In genomic region chr18:55763298-55763697, GRCh38 we compare ENCODE assay signal across 13 cellular contexts.
DNase-seq lines count a peak whose midpoint lies in the region; ATAC-seq and TF ChIP-seq lines count a peak whose summit lies in the region.
"Had no signal": no experiment of that assay in that cellular context is flagged by ENCODE, and none has a peak within 500 bp of the region (broad histone marks: within the 10 kb centered on the region; RNA-seq: fewer than 3 reads in every experiment).

No MANE protein-coding gene starts in this region.

- H3K27me3 ChIP-seq in smooth muscle cell (ENCODE audit: low read depth) = no peaks in the 10 kb centered on the region

- DNase-seq in GM03348 (ENCODE audit: low spot score) = peak; percentile 50
- peak; percentile 31 for DNase-seq in RPMI7951 (ENCODE audit: low read depth)
- DNase-seq in fibroblast of mammary gland (ENCODE audit: low read depth) = peak; percentile 27
- no peak for DNase-seq in smooth muscle cell (lab: John Stamatoyannopoulos, UW; ENCODE audit: unreplicated experiment)
- DNase-seq in globus pallidus (ENCODE audit: low spot score) = no peak
- no peak for DNase-seq in omental fat pad (ENCODE audit: low spot score)
- DNase-seq in GM10266 (ENCODE audit: extremely low spot score) = no peak
- DNase-seq: activated T-cell treated with anti-CD3 and anti-CD28 coated beads, Interleukin-2, amount 50 U/mL, for 4 hours; amygdala; Kasumi-1; small intestine had no signal

- no peak overlapping the region for H3K4me3 ChIP-seq in fibroblast of mammary gland (ENCODE audit: control insufficient read depth, low read depth, low read length)
- no peak overlapping the region for H3K4me3 ChIP-seq in smooth muscle cell
- H3K4me3 ChIP-seq: GM12878 had no signal

- no peaks in the 10 kb centered on the region for H4K20me1 ChIP-seq in smooth muscle cell (ENCODE audit: low read depth)

- H3K36me3 ChIP-seq in smooth muscle cell (ENCODE audit: low read depth) = no peaks in the 10 kb centered on the region

- peaks cover 18% of the 10 kb centered on the region for H3F3A ChIP-seq in smooth muscle cell (ENCODE audit: low read depth)

- ATAC-seq in omental fat pad (ENCODE audit: low FRiP score) = no peak
- ATAC-seq: activated CD4-positive, CD25-positive, alpha-beta regulatory T cell treated with anti-CD3 and anti-CD28 coated beads, Interleukin-2, amount 50 U/mL, for 24 hours; activated T-cell treated with anti-CD3 and anti-CD28 coated beads, Interleukin-2, amount 50 U/mL, for 4 hours; GM12878 had no signal

- peak overlapping the region; percentile 10 for H3K9ac ChIP-seq in smooth muscle cell (ENCODE audit: low read depth)

- H3K4me2 ChIP-seq in smooth muscle cell = peak overlapping the region; percentile 57

- peak overlapping the region; percentile 70 for H3K27ac ChIP-seq in smooth muscle cell (ENCODE audit: low read depth)

- H3K9me3 ChIP-seq in smooth muscle cell (replicated peaks; ENCODE audit: low read depth) = no peaks in the 10 kb centered on the region

- H2AFZ ChIP-seq in smooth muscle cell (ENCODE audit: low read depth) = no peak overlapping the region

- WGBS in smooth muscle cell (ENCODE audit: low lambda C conversion rate) = 20% methylated on average over 2 of the region's 2 CpGs

- no peak for TF ChIP-seq CTCF in fibroblast of mammary gland (conservative IDR thresholded peaks at IDR 0.05; ENCODE audit: control insufficient read depth, insufficient read depth, low read depth, low read length)
- TF ChIP-seq CTCF in smooth muscle cell (IDR thresholded peaks at IDR 0.05; ENCODE audit: borderline replicate concordance, insufficient read depth, poor library complexity, severe bottlenecking) = no peak
- no peak for TF ChIP-seq CTCF in omental fat pad (IDR thresholded peaks at IDR 0.05)
- no peak for TF ChIP-seq CTCF in GM10266 (IDR thresholded peaks at IDR 0.05; ENCODE audit: control insufficient read depth, insufficient read depth, low read depth, missing control alignments)

- peaks cover 12% of the 10 kb centered on the region for H3K4me1 ChIP-seq in smooth muscle cell (ENCODE audit: low read depth)

- no peaks in the 10 kb centered on the region for H3K79me2 ChIP-seq in smooth muscle cell (ENCODE audit: low read depth)

Comparison
In these comparisons a context has a peak if more than half of its experiments do, and no peak if none do; other contexts are left out.
1. DNase-seq: peak in GM03348 (single experiment), RPMI7951 (single experiment) and fibroblast of mammary gland (single experiment); none in smooth muscle cell (single experiment), globus pallidus (single experiment), omental fat pad (single experiment) and GM10266 (single experiment).